8 cellular contexts compared by ENCODE assay signal in genomic region chr2:202104286-202104870, GRCh38. TPM values are rescaled to one million over a fixed set of nuclear protein-coding genes. Genes with fewer than 3 reads are reported as not detected.
DNase-seq lines count a peak whose midpoint lies in the region; ATAC-seq, FAIRE-seq and TF ChIP-seq lines count a peak whose summit lies in the region.

No MANE protein-coding gene starts in this region.

- H3K4me3 ChIP-seq in astrocyte (ENCODE audit: insufficient read depth, low read depth, low read length) (no peak overlapping the region), mesenchymal stem cell (ENCODE audit: insufficient read depth in 1 of 2, low read depth in 1 of 2, low read length in 2 of 2) (no peak overlapping the region), kidney (ENCODE audit: low read length in 2 of 2) (no peak overlapping the region)

- WGBS in mesenchymal stem cell: 3% methylated on average over 2 of the region's 2 CpGs

- H3K36me3 ChIP-seq in astrocyte (ENCODE audit: insufficient read depth, low read length): no peaks in the 10 kb centered on the region
- H3K36me3 ChIP-seq in mesenchymal stem cell (ENCODE audit: control insufficient read depth in 1 of 2, insufficient read depth in 2 of 2, low read depth in 1 of 2, low read length in 2 of 2): no peaks in the 10 kb centered on the region
- no peaks in the 10 kb centered on the region for H3K36me3 ChIP-seq in kidney (ENCODE audit: control insufficient read depth in 1 of 2, insufficient read depth in 2 of 2, low read length in 2 of 2)

- no peak overlapping the region for H3K23ac ChIP-seq in mesenchymal stem cell (ENCODE audit: low read length in 2 of 2)

- ATAC-seq in HG03108 (IDR thresholded peaks at IDR 0.05; ENCODE audit: unreplicated experiment): no peak

- H3K4me2 ChIP-seq in astrocyte (ENCODE audit: low read length) (no peak overlapping the region), mesenchymal stem cell (ENCODE audit: low read length, poor library complexity, severe bottlenecking) (no peak overlapping the region)

- no peaks in the 10 kb centered on the region for H4K20me1 ChIP-seq in astrocyte (ENCODE audit: insufficient read depth, low read length)

- no peaks in the 10 kb centered on the region for H3K79me1 ChIP-seq in mesenchymal stem cell (replicated peaks; ENCODE audit: low read length, poor library complexity, severe bottlenecking)

- H3K9ac ChIP-seq in astrocyte (ENCODE audit: low read length) (no peak overlapping the region), mesenchymal stem cell (ENCODE audit: low read length) (no peak overlapping the region), kidney (ENCODE audit: low read length in 2 of 2) (no peak overlapping the region)

- no peak overlapping the region for H2AK5ac ChIP-seq in mesenchymal stem cell (ENCODE audit: low read length, severe bottlenecking)

- peaks cover 11% of the 10 kb centered on the region for H3K27me3 Mint-ChIP-seq in astrocyte (ENCODE audit: low read depth, unreplicated experiment)

- H3K4me1 Mint-ChIP-seq in astrocyte (ENCODE audit: low read depth, unreplicated experiment): peaks cover 6% of the 10 kb centered on the region

- no peak overlapping the region for H4K8ac ChIP-seq in mesenchymal stem cell (ENCODE audit: low read length)

- no peaks in the 10 kb centered on the region for H3K9me3 Mint-ChIP-seq in astrocyte (ENCODE audit: unreplicated experiment)

- H3K36me3 Mint-ChIP-seq in astrocyte (ENCODE audit: low read depth, unreplicated experiment): no peaks in the 10 kb centered on the region

- TF ChIP-seq CTCF in GM13977 (IDR thresholded peaks at IDR 0.05; ENCODE audit: extremely low read depth, insufficient read depth, missing control alignments): peak; percentile 80
- peak; percentile 61 for TF ChIP-seq CTCF in astrocyte (IDR thresholded peaks at IDR 0.05; ENCODE audit: insufficient read depth, low read depth, low read length)
- no peak for TF ChIP-seq CTCF in kidney (IDR thresholded peaks at IDR 0.05; ENCODE audit: borderline replicate concordance, extremely low read depth, insufficient read depth)

- in situ Hi-C loops in GM13977 (cut with MboI; ENCODE audit: low pct_unique_long_range_greater_than_20kb, low sequenced_read_pairs, unreplicated experiment): no loop called here

- H3K18ac ChIP-seq in mesenchymal stem cell (ENCODE audit: low read depth in 1 of 2, low read length in 2 of 2): no peak overlapping the region

- intact Hi-C loops in kidney (cut with DNase I): no loop called here

- H2BK5ac ChIP-seq in mesenchymal stem cell (ENCODE audit: low read depth, low read length, poor library complexity, severe bottlenecking): no peak overlapping the region

- no peak overlapping the region for H2AFZ ChIP-seq in astrocyte (ENCODE audit: low read depth, low read length)
- no peak overlapping the region for H2AFZ ChIP-seq in mesenchymal stem cell (ENCODE audit: low read depth, low read length)

- H3K4me1 ChIP-seq in astrocyte (ENCODE audit: insufficient read depth, low read length) (peaks cover 2% of the 10 kb centered on the region), mesenchymal stem cell (ENCODE audit: control insufficient read depth, insufficient read depth, low read depth, low read length) (no peaks in the 10 kb centered on the region), kidney (ENCODE audit: control insufficient read depth in 1 of 2, insufficient read depth in 1 of 2, low read depth in 1 of 2, low read length in 2 of 2) (no peaks in the 10 kb centered on the region)

- no peak overlapping the region for H2BK15ac ChIP-seq in mesenchymal stem cell (ENCODE audit: low read depth, poor library complexity, severe bottlenecking)

- peak; percentile 49 for DNase-seq in AG08396 (ENCODE audit: low spot score)
- peak; percentile 37 for DNase-seq in GM13977 (ENCODE audit: low spot score)
- peak; percentile 49 to 50 for DNase-seq in NOMO-1 (lab: John Stamatoyannopoulos, UW; ENCODE audit: unreplicated experiment in 2 of 2)
- no peak for DNase-seq in astrocyte (ENCODE audit: low read depth)
- DNase-seq in mesenchymal stem cell: peak; percentile 62
- no peak for DNase-seq in COR-L47 (lab: John Stamatoyannopoulos, UW)
- no peak for DNase-seq in kidney

- H3K4ac ChIP-seq in mesenchymal stem cell (ENCODE audit: low read depth in 1 of 2, low read length in 2 of 2): no peak overlapping the region

- H3K14ac ChIP-seq in mesenchymal stem cell (ENCODE audit: low read length in 2 of 2): no peak overlapping the region

- no peak overlapping the region for H3K4me3 Mint-ChIP-seq in astrocyte (ENCODE audit: unreplicated experiment)

- H2BK12ac ChIP-seq in mesenchymal stem cell (ENCODE audit: low read length in 2 of 2): no peak overlapping the region

- FAIRE-seq in astrocyte (lab: Jason Lieb, UNC): no peak
- no peak for FAIRE-seq in kidney (lab: Jason Lieb, UNC)

- H3K9me3 ChIP-seq in astrocyte (ENCODE audit: insufficient read depth, low read depth, low read length): no peaks in the 10 kb centered on the region
- H3K9me3 ChIP-seq in mesenchymal stem cell (ENCODE audit: control insufficient read depth, low read length): no peaks in the 10 kb centered on the region
- H3K9me3 ChIP-seq in kidney (ENCODE audit: control insufficient read depth in 1 of 2, low read length in 2 of 2): no peaks in the 10 kb centered on the region

- no peak overlapping the region for H4K91ac ChIP-seq in mesenchymal stem cell (ENCODE audit: low read length)

- H3K27ac Mint-ChIP-seq in astrocyte (ENCODE audit: unreplicated experiment): no peak overlapping the region

- no peak overlapping the region for H3K27ac ChIP-seq in astrocyte (ENCODE audit: low read depth, low read length)
- no peak overlapping the region for H3K27ac ChIP-seq in mesenchymal stem cell (ENCODE audit: low read length, poor library complexity, severe bottlenecking)
- H3K27ac ChIP-seq in kidney (ENCODE audit: low read depth in 2 of 2, low read length in 2 of 2): no peak overlapping the region

- no peaks in the 10 kb centered on the region for H3K27me3 ChIP-seq in astrocyte (ENCODE audit: insufficient read depth, low read length)
- peaks cover 0 to 28% of the 10 kb centered on the region in 2 experiments for H3K27me3 ChIP-seq in mesenchymal stem cell (ENCODE audit: control insufficient read depth in 1 of 2, insufficient read depth in 1 of 2, low read length in 2 of 2)

- no peak overlapping the region for H2BK120ac ChIP-seq in mesenchymal stem cell (ENCODE audit: low read depth, low read length)

- no peaks in the 10 kb centered on the region for H3K79me2 ChIP-seq in astrocyte (ENCODE audit: insufficient read depth, low read length)

RNA-seq across cellular contexts. Expression of gene KIAA2012, which starts 31.3 kb away (rescaled TPM):
- total RNA-seq in astrocyte (not detected in 2 replicates), kidney (not detected)
- 0.07 TPM for polyA plus RNA-seq in mesenchymal stem cell (2013, experiment 1 of 2)
- 0.04 TPM for polyA plus RNA-seq in mesenchymal stem cell (2013, experiment 2 of 2)
- not detected for polyA plus RNA-seq in kidney (ENCODE audit: insufficient read depth, low read depth, low replicate concordance)

Comparison
In these comparisons a context has a peak if more than half of its experiments do, and no peak if none do; other contexts are left out.
1. DNase-seq: peak in AG08396 (single experiment), GM13977 (single experiment), NOMO-1 (2 of 2) and mesenchymal stem cell (single experiment); none in astrocyte (single experiment), COR-L47 (single experiment) and kidney (single experiment).